ENCODE assay signal across 18 cellular contexts in genomic region chr11:76634934-76635333, GRCh38. TPM values are rescaled to one million over a fixed set of nuclear protein-coding genes. Genes with fewer than 3 reads are reported as not detected.
DNase-seq lines count a peak whose midpoint lies in the region; ATAC-seq and TF ChIP-seq lines count a peak whose summit lies in the region.
"Had no signal": no experiment of that assay in that cellular context is flagged by ENCODE, and none has a peak within 500 bp of the region (broad histone marks: within the 10 kb centered on the region; RNA-seq: fewer than 3 reads in every experiment).

No MANE protein-coding gene starts in this region.

- peaks cover 0 to 16% (median 5%) of the 10 kb centered on the region in 4 donors for H3K4me1 ChIP-seq in Peyer's patch

- no peak overlapping the region for H3K4me3 ChIP-seq in Peyer's patch
- H3K4me3 ChIP-seq: MG63, PC-9 had no signal

- BruUV-seq in Calu3 (replicated peaks; lab: Mats Ljungman, UMichigan), result no TSS peak

- peaks cover 23% of the 10 kb centered on the region for H3K4me1 Mint-ChIP-seq in activated naive CD4-positive, alpha-beta T cell treated with anti-CD3 and anti-CD28 coated beads, Interleukin-2, amount 10 ng/mL, durations not matched to agents 7 days and 5 days
- H3K4me1 Mint-ChIP-seq in Calu3 (ENCODE audit: low read depth, unreplicated experiment), result no peaks in the 10 kb centered on the region

- no peaks in the 10 kb centered on the region for H3K27me3 ChIP-seq in Peyer's patch
- H3K27me3 ChIP-seq: MG63 had no signal

- H3K4me3 Mint-ChIP-seq in activated naive CD4-positive, alpha-beta T cell treated with anti-CD3 and anti-CD28 coated beads, Interleukin-2, amount 10 ng/mL, durations not matched to agents 7 days and 5 days, result no peak overlapping the region
- H3K4me3 Mint-ChIP-seq in Calu3 (ENCODE audit: low read depth, unreplicated experiment), result no peak overlapping the region

- peaks cover 48% of the 10 kb centered on the region for H3K27me3 Mint-ChIP-seq in activated naive CD4-positive, alpha-beta T cell treated with anti-CD3 and anti-CD28 coated beads, Interleukin-2, amount 10 ng/mL, durations not matched to agents 7 days and 5 days
- peaks cover 64% of the 10 kb centered on the region for H3K27me3 Mint-ChIP-seq in Calu3 (ENCODE audit: unreplicated experiment)

- no peak overlapping the region for H3K27ac Mint-ChIP-seq in activated naive CD4-positive, alpha-beta T cell treated with anti-CD3 and anti-CD28 coated beads, Interleukin-2, amount 10 ng/mL, durations not matched to agents 7 days and 5 days
- no peak overlapping the region for H3K27ac Mint-ChIP-seq in Calu3 (ENCODE audit: unreplicated experiment)

- H3K36me3 ChIP-seq in Peyer's patch, result no peaks in the 10 kb centered on the region
- H3K36me3 ChIP-seq: MG63 had no signal

- peak; percentile 11 for DNase-seq in activated naive CD4-positive, alpha-beta T cell treated with anti-CD3 and anti-CD28 coated beads, Interleukin-2, amount 10 ng/mL, durations not matched to agents 7 days and 5 days
- no peak for DNase-seq in activated naive CD4-positive, alpha-beta T cell (lab: John Stamatoyannopoulos, UW)
- DNase-seq in Peyer's patch (peak in 2 of 3 donors; percentile 5 to 8), sciatic nerve (ENCODE audit: low spot score) (no peak), ureter (ENCODE audit: low spot score) (peak; percentile 34), Calu3 (no peak), OCI-M1 (lab: John Stamatoyannopoulos, UW) (no peak)
- DNase-seq in stimulated activated CD4-positive, alpha-beta T cell treated with anti-CD3 and anti-CD28 coated beads, Interleukin-15, amount 100 ng/mL, for 24 hours, result no peak
- DNase-seq: 8988T, C1 segment of cervical spinal cord, DMS153, EL, MG63, NCI-H1105, NCI-H1694 treated with DMSO at 0.1 percent for 48 hours, NCI-H748 treated with DMSO at 0.1 percent for 48 hours, PC-9, SHP77 had no signal

- H3K36me3 Mint-ChIP-seq in activated naive CD4-positive, alpha-beta T cell treated with anti-CD3 and anti-CD28 coated beads, Interleukin-2, amount 10 ng/mL, durations not matched to agents 7 days and 5 days, result no peaks in the 10 kb centered on the region
- no peaks in the 10 kb centered on the region for H3K36me3 Mint-ChIP-seq in Calu3 (ENCODE audit: insufficient read depth, unreplicated experiment)

- TF ChIP-seq CTCF in Peyer's patch (IDR thresholded peaks at IDR 0.05), result no peak
- no peak for TF ChIP-seq CTCF in Calu3 (IDR thresholded peaks at IDR 0.05; ENCODE audit: unreplicated experiment)

- H3K9me3 Mint-ChIP-seq in activated naive CD4-positive, alpha-beta T cell treated with anti-CD3 and anti-CD28 coated beads, Interleukin-2, amount 10 ng/mL, durations not matched to agents 7 days and 5 days, result peaks cover 4% of the 10 kb centered on the region
- no peaks in the 10 kb centered on the region for H3K9me3 Mint-ChIP-seq in Calu3 (ENCODE audit: low read depth, unreplicated experiment)

- CTCF ChIA-PET in activated naive CD4-positive, alpha-beta T cell treated with anti-CD3 and anti-CD28 coated beads, Interleukin-2, amount 10 ng/mL, durations not matched to agents 7 days and 5 days (lab: Charles Lee), result no interaction called here
- CTCF ChIA-PET in Calu3 (lab: Charles Lee), result no interaction called here

- H3K9me3 ChIP-seq in Peyer's patch, result no peaks in the 10 kb centered on the region
- H3K9me3 ChIP-seq: MG63 had no signal

- no peak for TF ChIP-seq POLR2A in Peyer's patch (IDR thresholded peaks at IDR 0.05)

- no peak overlapping the region for H3K27ac ChIP-seq in Peyer's patch
- H3K27ac ChIP-seq: PC-9 had no signal

- ATAC-seq in sciatic nerve, result peak; percentile 69

- intact Hi-C loops in sciatic nerve (cut with DNase I) (no loop called here), Calu3 (cut with micrococcal nuclease; ENCODE audit: unreplicated experiment) (no loop called here)

RNA-seq across cellular contexts. Expression of gene LRRC32, which starts 35.6 kb away (rescaled TPM):
- total RNA-seq in Peyer's patch (10 to 100 TPM in 3 of 4 donors, 1 to 10 TPM in 1; 4.0 to 36.7 (median 23.0) TPM), sciatic nerve (192 TPM), ureter (83.7 TPM), Calu3 (2022) (0.17 TPM in 1 of 2 replicates, not detected in the other)
- total RNA-seq: PC-9 had no signal

Comparison
In these comparisons a context has a peak if more than half of its experiments do, and no peak if none do; other contexts are left out.
1. DNase-seq: peak in activated naive CD4-positive, alpha-beta T cell treated with anti-CD3 and anti-CD28 coated beads, Interleukin-2, amount 10 ng/mL, durations not matched to agents 7 days and 5 days (single experiment), Peyer's patch (2 of 3) and ureter (single experiment); none in activated naive CD4-positive, alpha-beta T cell (0 of 4), sciatic nerve (single experiment), Calu3 (single experiment), stimulated activated CD4-positive, alpha-beta T cell treated with anti-CD3 and anti-CD28 coated beads, Interleukin-15, amount 100 ng/mL, for 24 hours (single experiment) and OCI-M1 (single experiment).